Comparison of ENCODE assay signal across 8 cellular contexts in genomic region chr10:73413108-73413527, GRCh38. TPM values are rescaled to one million over a fixed set of nuclear protein-coding genes. Genes with fewer than 3 reads are reported as not detected.
DNase-seq lines count a peak whose midpoint lies in the region; ATAC-seq and TF ChIP-seq lines count a peak whose summit lies in the region.

No MANE protein-coding gene starts in this region.

- no peaks in the 10 kb centered on the region for H3K27me3 Mint-ChIP-seq in CD8-positive, alpha-beta T cell (ENCODE audit: low read depth)

- H3K36me3 ChIP-seq in CD8-positive, alpha-beta T cell (ENCODE audit: insufficient read depth, low read length), result no peaks in the 10 kb centered on the region
- H3K36me3 ChIP-seq in right atrium auricular region, result no peaks in the 10 kb centered on the region
- no peaks in the 10 kb centered on the region for H3K36me3 ChIP-seq in rectal smooth muscle tissue (ENCODE audit: control insufficient read depth, insufficient read depth, low read length)

- intact Hi-C loops in CD8-positive, alpha-beta T cell (cut with DNase I, micrococcal nuclease), result loop anchor here (1.0 to 10.0 kb wide), 5 partner anchors 54 to 718 kb away; partner anchors contain the start of genes CFAP70 (in 2 of the 2), MCU (in 1 of the 2), MRPS16 (in 1 of the 2) and P4HA1 (in 1 of the 2)

- peak overlapping the region; percentile 92 for H3K27ac Mint-ChIP-seq in CD8-positive, alpha-beta T cell
- peak overlapping the region; percentile 93 to 97 for H3K27ac Mint-ChIP-seq in activated naive CD4-positive, alpha-beta T cell treated with anti-CD3 and anti-CD28 coated beads, Interleukin-2, amount 50 U/mL, for 72 hours

- peak overlapping the region; percentile 75 for H3K9ac ChIP-seq in rectal smooth muscle tissue (ENCODE audit: low read length)

- no peaks in the 10 kb centered on the region for H3K9me3 Mint-ChIP-seq in CD8-positive, alpha-beta T cell
- H3K9me3 Mint-ChIP-seq in activated naive CD4-positive, alpha-beta T cell treated with anti-CD3 and anti-CD28 coated beads, Interleukin-2, amount 50 U/mL, for 72 hours, result no peaks in the 10 kb centered on the region

- H3K4me3 ChIP-seq in CD8-positive, alpha-beta T cell (ENCODE audit: low read depth, low read length), result peak overlapping the region; percentile 97
- peak overlapping the region; percentile 74 to 79 for H3K4me3 ChIP-seq in right atrium auricular region
- H3K4me3 ChIP-seq in rectal smooth muscle tissue (ENCODE audit: low read length), result peak overlapping the region; percentile 93

- no peaks in the 10 kb centered on the region for H3K27me3 ChIP-seq in CD8-positive, alpha-beta T cell (ENCODE audit: insufficient read depth, low read length)
- H3K27me3 ChIP-seq in right atrium auricular region, result no peaks in the 10 kb centered on the region
- H3K27me3 ChIP-seq in rectal smooth muscle tissue (ENCODE audit: control insufficient read depth, insufficient read depth, low read length), result no peaks in the 10 kb centered on the region

- peak overlapping the region; percentile 88 for H3K4me3 Mint-ChIP-seq in CD8-positive, alpha-beta T cell

- CTCF ChIA-PET in CD8-positive, alpha-beta T cell (lab: Charles Lee), result interaction anchor here (1.0 to 1.2 kb wide), 2 partner anchors 12 to 13 kb away, joined by 3 read pairs; no protein-coding TSS in a partner anchor

- peak in 6 of 7 experiments; percentile 17 to 58 (median 29) for DNase-seq in CD8-positive, alpha-beta T cell
- DNase-seq in NCI-H748 treated with DMSO at 0.1 percent for 48 hours (lab: John Stamatoyannopoulos, UW), result peak; percentile 6
- peak in 1 of 2 donors; percentile 52 for DNase-seq in activated naive CD4-positive, alpha-beta T cell treated with anti-CD3 and anti-CD28 coated beads, Interleukin-2, amount 50 U/mL, for 72 hours (ENCODE audit: low spot score in 2 of 2)
- no peak for DNase-seq in right atrium auricular region (ENCODE audit: low spot score)
- no peak for DNase-seq in activated effector memory CD4-positive, alpha-beta T cell treated with Interleukin-2 at 50 U/mL for 16 hours

- peak overlapping the region; percentile 95 for H3K27ac ChIP-seq in CD8-positive, alpha-beta T cell (ENCODE audit: low read depth, low read length)
- H3K27ac ChIP-seq in right atrium auricular region, result peak overlapping the region; percentile 92 to 97
- H3K27ac ChIP-seq in rectal smooth muscle tissue (ENCODE audit: low read depth, low read length), result peak overlapping the region; percentile 97

- no peak for TF ChIP-seq CTCF in CD8-positive, alpha-beta T cell (IDR thresholded peaks at IDR 0.05)
- no peak for TF ChIP-seq CTCF in right atrium auricular region (IDR thresholded peaks at IDR 0.05)

- H3K9me3 ChIP-seq in CD8-positive, alpha-beta T cell (ENCODE audit: low read length), result no peaks in the 10 kb centered on the region
- no peaks in the 10 kb centered on the region for H3K9me3 ChIP-seq in right atrium auricular region

- peaks cover 49% of the 10 kb centered on the region for H3K4me1 Mint-ChIP-seq in CD8-positive, alpha-beta T cell (ENCODE audit: low read depth)

- peaks cover 21% of the 10 kb centered on the region for H3K36me3 Mint-ChIP-seq in CD8-positive, alpha-beta T cell
- H3K36me3 Mint-ChIP-seq in activated naive CD4-positive, alpha-beta T cell treated with anti-CD3 and anti-CD28 coated beads, Interleukin-2, amount 50 U/mL, for 72 hours, result peaks cover 7 to 13% of the 10 kb centered on the region in 2 donors

- peak; percentile 37 for ATAC-seq in CD8-positive, alpha-beta T cell
- ATAC-seq in GM18909 (IDR thresholded peaks at IDR 0.05; ENCODE audit: poor library complexity, unreplicated experiment) (peak; percentile 39), HG03135 (IDR thresholded peaks at IDR 0.05; ENCODE audit: unreplicated experiment) (peak; percentile 35)
- ATAC-seq in activated naive CD4-positive, alpha-beta T cell treated with anti-CD3 and anti-CD28 coated beads, Interleukin-2, amount 50 U/mL, for 72 hours, result peak; percentile 19 to 46

- peaks cover 15% of the 10 kb centered on the region for H3K4me1 ChIP-seq in CD8-positive, alpha-beta T cell (ENCODE audit: insufficient read depth, low read length)
- H3K4me1 ChIP-seq in right atrium auricular region (peaks cover 0 to 20% of the 10 kb centered on the region in 2 donors), rectal smooth muscle tissue (ENCODE audit: control insufficient read depth, insufficient read depth, low read length) (peaks cover 3% of the 10 kb centered on the region)

- POLR2A ChIA-PET in CD8-positive, alpha-beta T cell (lab: Charles Lee), result interaction anchor here (0.7 to 1.3 kb wide), 4 partner anchors 80 to 213 kb away, joined by 3 to 4 read pairs (median 4); partner anchors contain the start of gene PPP3CB

RNA-seq across cellular contexts. Expression of gene ANXA7, which starts 0.7 kb away (rescaled TPM):
- 10 to 100 TPM; 94.8 to 95.6 TPM for total RNA-seq in CD8-positive, alpha-beta T cell
- 100 to 1,000 TPM; 104 to 153 TPM for total RNA-seq in activated naive CD4-positive, alpha-beta T cell treated with anti-CD3 and anti-CD28 coated beads, Interleukin-2, amount 50 U/mL, for 72 hours
- total RNA-seq in right atrium auricular region, result 100 to 1,000 TPM; 100 to 117 TPM

RNA-seq across cellular contexts. Expression of gene MSS51, which starts 20.2 kb away (rescaled TPM):
- total RNA-seq in CD8-positive, alpha-beta T cell, result under 1 TPM; 0.49 to 0.72 TPM
- 1 to 10 TPM; 2.3 to 3.7 TPM for total RNA-seq in activated naive CD4-positive, alpha-beta T cell treated with anti-CD3 and anti-CD28 coated beads, Interleukin-2, amount 50 U/mL, for 72 hours
- total RNA-seq in right atrium auricular region, result 1 to 10 TPM in 1 of 2 donors, under 1 TPM in 1; 0.47 to 2.0 TPM

RNA-seq across cellular contexts. Expression of gene CFAP70, which starts 54.5 kb away (rescaled TPM):
- 1 to 10 TPM; 2.4 to 2.8 TPM for total RNA-seq in CD8-positive, alpha-beta T cell
- 1 to 10 TPM in 1 of 2 donors, under 1 TPM in 1; 0.36 to 1.2 TPM for total RNA-seq in activated naive CD4-positive, alpha-beta T cell treated with anti-CD3 and anti-CD28 coated beads, Interleukin-2, amount 50 U/mL, for 72 hours
- 1 to 10 TPM in 1 of 2 donors, under 1 TPM in 1; 0.71 to 1.1 TPM for total RNA-seq in right atrium auricular region

Comparison
In these comparisons a context has a peak if more than half of its experiments do, and no peak if none do; other contexts are left out.
1. DNase-seq: peak in CD8-positive, alpha-beta T cell (6 of 7) and NCI-H748 treated with DMSO at 0.1 percent for 48 hours (single experiment); none in right atrium auricular region (single experiment) and activated effector memory CD4-positive, alpha-beta T cell treated with Interleukin-2 at 50 U/mL for 16 hours (single experiment).
2. Peak in every context shown above with its lines, with median percentiles within 50 percentile points of each other: ATAC-seq, H3K27ac ChIP-seq and H3K4me3 ChIP-seq.